1 cellular context compared by ENCODE assay signal in genomic region chr1:161218301-161219077, GRCh38.
TF ChIP-seq lines count a peak whose summit lies in the region.

No MANE protein-coding gene starts in this region.

TF ChIP-seq in HepG2, 621 proteins besides CTCF, POLR2A, EP300 and RAD21 (continued from another document and continues in another):
- TF ChIP-seq ZGPAT (CRISPR knock-in tag; IDR thresholded peaks at IDR 0.05) (peak; percentile 73), CAMTA2 (CRISPR knock-in tag; IDR thresholded peaks at IDR 0.05; ENCODE audit: borderline replicate concordance) (no peak), FOSL2 (CRISPR knock-in tag; IDR thresholded peaks at IDR 0.05) (peak; percentile 60), ZNF605 (CRISPR knock-in tag; IDR thresholded peaks at IDR 0.05) (peak; percentile 72), TBX2 (CRISPR knock-in tag; IDR thresholded peaks at IDR 0.05; ENCODE audit: borderline replicate concordance) (peak; percentile 81), MAF1 (CRISPR knock-in tag; IDR thresholded peaks at IDR 0.05; ENCODE audit: borderline replicate concordance) (no peak), ZNF574 (CRISPR knock-in tag; IDR thresholded peaks at IDR 0.05) (peak; percentile 37), GRHL1 (CRISPR knock-in tag; conservative IDR thresholded peaks at IDR 0.05) (no peak), MIXL1 (CRISPR knock-in tag; IDR thresholded peaks at IDR 0.05) (peak; percentile 75), SNAPC4 (CRISPR knock-in tag; IDR thresholded peaks at IDR 0.05) (no peak), ZFP91 (CRISPR knock-in tag; IDR thresholded peaks at IDR 0.05; ENCODE audit: borderline replicate concordance) (peak; percentile 46), SKIL (CRISPR knock-in tag; IDR thresholded peaks at IDR 0.05; ENCODE audit: borderline replicate concordance) (peak; percentile 59; the same call in 1 of the 2 replicates), MIER3 (CRISPR knock-in tag; IDR thresholded peaks at IDR 0.05; ENCODE audit: borderline replicate concordance) (peak; percentile 50; the same call in 1 of the 2 replicates), DDIT3 (CRISPR knock-in tag; IDR thresholded peaks at IDR 0.05) (no peak), HMG20A (CRISPR knock-in tag; IDR thresholded peaks at IDR 0.05; ENCODE audit: borderline replicate concordance) (peak; percentile 52; the same call in 1 of the 2 replicates), BRD4 (CRISPR knock-in tag; IDR thresholded peaks at IDR 0.05) (peak; percentile 71), ZNF782 (CRISPR knock-in tag; IDR thresholded peaks at IDR 0.05; ENCODE audit: borderline replicate concordance) (no peak), AKAP8 (CRISPR knock-in tag; IDR thresholded peaks at IDR 0.05) (peak; percentile 43; the same call in 1 of the 2 replicates), CCDC6 (CRISPR knock-in tag; IDR thresholded peaks at IDR 0.05) (no peak; the same call in 1 of the 2 replicates), ARID4A (CRISPR knock-in tag; IDR thresholded peaks at IDR 0.05; ENCODE audit: borderline replicate concordance) (peak; percentile 53; the same call in 1 of the 2 replicates), TEF (CRISPR knock-in tag; IDR thresholded peaks at IDR 0.05) (no peak), KDM6A (CRISPR knock-in tag; IDR thresholded peaks at IDR 0.05; ENCODE audit: low read depth) (peak; percentile 89), ZC3H13 (CRISPR knock-in tag; IDR thresholded peaks at IDR 0.05) (peak; percentile 89), PATZ1 (CRISPR knock-in tag; IDR thresholded peaks at IDR 0.05) (peak; percentile 91), IRF2 (CRISPR knock-in tag; IDR thresholded peaks at IDR 0.05) (peak; percentile 81; the same call in 1 of the 2 replicates), MZF1 (CRISPR knock-in tag; IDR thresholded peaks at IDR 0.05; ENCODE audit: borderline replicate concordance) (no peak), ZBTB34 (CRISPR knock-in tag; IDR thresholded peaks at IDR 0.05) (no peak), ZNF614 (CRISPR knock-in tag; IDR thresholded peaks at IDR 0.05; ENCODE audit: borderline replicate concordance) (peak; percentile 67)
